ENCODE assay signal across 11 cellular contexts in the genomic region with DNA sequence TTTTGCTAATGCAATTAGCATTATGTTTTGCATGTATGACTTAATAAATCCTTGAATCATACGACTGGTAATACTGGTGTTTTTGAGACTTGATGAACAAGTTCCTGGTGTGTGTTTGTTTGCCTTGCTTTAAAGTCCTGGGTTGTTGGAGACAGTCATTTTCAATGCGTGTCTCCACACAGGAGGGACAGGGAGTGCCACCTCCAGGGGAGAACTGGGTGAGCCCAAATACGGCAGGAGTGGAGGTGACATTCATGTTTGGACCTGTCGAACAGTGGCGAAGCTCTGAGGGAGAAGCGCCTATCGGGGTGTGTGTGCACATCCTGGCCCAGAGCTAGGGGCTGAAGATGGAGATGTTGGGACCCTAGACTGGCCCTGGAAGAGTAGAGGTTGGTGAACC. TPM values are rescaled to one million over a fixed set of nuclear protein-coding genes. Genes with fewer than 3 reads are reported as not detected.
A peak's percentile ranks its signal among the peaks of the same experiment; 100 is the strongest.
DNase-seq lines count a peak whose midpoint lies in the region; ATAC-seq, FAIRE-seq and TF ChIP-seq lines count a peak whose summit lies in the region.
"Had no signal": no experiment of that assay in that cellular context is flagged by ENCODE, and none has a peak within 500 bp of the region (broad histone marks: within the 10 kb centered on the region; RNA-seq: fewer than 3 reads in every experiment).

No MANE protein-coding gene starts in this region.

- TF ChIP-seq CTCF in C4-2B (conservative IDR thresholded peaks at IDR 0.05) (no peak), endodermal cell (conservative IDR thresholded peaks at IDR 0.05) (no peak), neural progenitor cell (IDR thresholded peaks at IDR 0.05) (no peak), OCI-LY7 (conservative IDR thresholded peaks at IDR 0.05; ENCODE audit: low read length) (no peak)

- WGBS in endodermal cell (ENCODE audit: insufficient coverage in 1 of 2, insufficient read length in 1 of 2), 2 experiments, result 94 to 97% methylated on average over 7 of the region's 7 CpGs

- H3K4me3 ChIP-seq in endodermal cell (ENCODE audit: low read length) (no peak overlapping the region), neural progenitor cell (no peak overlapping the region), OCI-LY7 (ENCODE audit: low read depth, low read length, poor library complexity, severe bottlenecking) (no peak overlapping the region)
- H3K4me3 ChIP-seq: BLaER1 treated with 17β-estradiol and CSF1 and Interleukin-3, amounts not matched to agents 10 nM and 100 nM; testis had no signal

- no peak overlapping the region for H3K9ac ChIP-seq in endodermal cell (ENCODE audit: extremely low read depth, low read length, poor library complexity, severe bottlenecking)
- no peak overlapping the region for H3K9ac ChIP-seq in neural progenitor cell
- H3K9ac ChIP-seq: BLaER1 treated with 17β-estradiol and CSF1 and Interleukin-3, amounts not matched to agents 10 nM and 100 nM; SK-N-SH had no signal

- H3K9me2 ChIP-seq in OCI-LY7 (ENCODE audit: insufficient read depth, low read length), result no peaks in the 10 kb centered on the region
- H3K9me2 ChIP-seq: SK-N-SH had no signal

- no peak for FAIRE-seq in RCC 7860 (lab: Jason Lieb, UNC)

- H3K79me2 ChIP-seq in neural progenitor cell (ENCODE audit: low read depth) (peaks cover 35% of the 10 kb centered on the region), OCI-LY7 (ENCODE audit: insufficient read depth, low read depth, low read length) (peaks cover 11% of the 10 kb centered on the region)

- H3K36me3 Mint-ChIP-seq in endodermal cell (ENCODE audit: low read depth), result peaks cover 73% of the 10 kb centered on the region
- peaks cover 31% of the 10 kb centered on the region for H3K36me3 Mint-ChIP-seq in neural progenitor cell

- no peaks in the 10 kb centered on the region for H3K27me3 Mint-ChIP-seq in endodermal cell (ENCODE audit: insufficient read depth)
- H3K27me3 Mint-ChIP-seq in neural progenitor cell (ENCODE audit: insufficient read depth, low read depth), result peaks cover 2% of the 10 kb centered on the region

- H3K4me2 ChIP-seq in neural progenitor cell, result no peak overlapping the region
- H3K4me2 ChIP-seq in OCI-LY7 (ENCODE audit: low read length), result no peak overlapping the region
- H3K4me2 ChIP-seq: BLaER1 treated with 17β-estradiol and CSF1 and Interleukin-3, amounts not matched to agents 10 nM and 100 nM; SK-N-SH had no signal

- no peaks in the 10 kb centered on the region for H3K9me3 ChIP-seq in endodermal cell (ENCODE audit: control insufficient read depth, low read length)
- H3K9me3 ChIP-seq in neural progenitor cell (ENCODE audit: low read depth), result no peaks in the 10 kb centered on the region
- no peaks in the 10 kb centered on the region for H3K9me3 ChIP-seq in OCI-LY7 (ENCODE audit: low read length)
- H3K9me3 ChIP-seq: BLaER1 treated with 17β-estradiol and CSF1 and Interleukin-3, amounts not matched to agents 10 nM and 100 nM; SK-N-SH; testis had no signal

- DNase-seq in HPDE6-E6E7 (ENCODE audit: extremely low spot score) (peak; percentile 71), endodermal cell (no peak), neural progenitor cell (ENCODE audit: low spot score) (no peak), iPS-NIHi7 (ENCODE audit: extremely low spot score) (no peak), RCC 7860 (ENCODE audit: low spot score) (no peak), OCI-LY7 (ENCODE audit: low spot score) (no peak)
- DNase-seq: SK-N-SH, testis had no signal

- H3K36me3 ChIP-seq in endodermal cell (ENCODE audit: control insufficient read depth, insufficient read depth, low read length) (peaks cover 91% of the 10 kb centered on the region), neural progenitor cell (no peaks in the 10 kb centered on the region), OCI-LY7 (ENCODE audit: insufficient read depth, low read length) (peaks cover 90% of the 10 kb centered on the region)

- H4K20me1 ChIP-seq in neural progenitor cell (ENCODE audit: low read depth) (peaks cover 45% of the 10 kb centered on the region), OCI-LY7 (ENCODE audit: insufficient read depth, low read length) (0 out of 2 replicates have a peak, but pooled peaks cover 8% of the 10 kb centered on the region)

- no peak for ATAC-seq in HG03457 (IDR thresholded peaks at IDR 0.05; ENCODE audit: unreplicated experiment)

- peaks cover 13% of the 10 kb centered on the region for H3F3A ChIP-seq in neural progenitor cell (ENCODE audit: low read depth)

- H2AFZ ChIP-seq in neural progenitor cell (replicated peaks) (no peak overlapping the region), OCI-LY7 (ENCODE audit: low read length) (no peak overlapping the region)

- intact Hi-C loops in OCI-LY7 (cut with micrococcal nuclease; ENCODE audit: unreplicated experiment), result no loop called here

- POLR2A ChIA-PET in OCI-LY7 (lab: Charles Lee), result no interaction called here

- H3K4me1 ChIP-seq in endodermal cell (ENCODE audit: control insufficient read depth, insufficient read depth, low read length) (no peaks in the 10 kb centered on the region), neural progenitor cell (no peaks in the 10 kb centered on the region), OCI-LY7 (ENCODE audit: insufficient read depth, low read length, poor library complexity, severe bottlenecking) (no peaks in the 10 kb centered on the region)

- no peaks in the 10 kb centered on the region for H3K9me3 Mint-ChIP-seq in endodermal cell
- no peaks in the 10 kb centered on the region for H3K9me3 Mint-ChIP-seq in neural progenitor cell

- CTCF ChIA-PET in OCI-LY7 (lab: Charles Lee; ENCODE audit: unreplicated experiment), result no interaction called here

- no TSS peak for BruUV-seq in OCI-LY7 (replicated peaks; lab: Mats Ljungman, UMichigan)

- H3K27ac ChIP-seq in C4-2B (peak overlapping the region; percentile 34), endodermal cell (ENCODE audit: low read depth, low read length) (no peak overlapping the region), neural progenitor cell (no peak overlapping the region), OCI-LY7 (ENCODE audit: low read depth, low read length, poor library complexity, severe bottlenecking) (no peak overlapping the region)
- H3K27ac ChIP-seq: testis had no signal

- no peaks in the 10 kb centered on the region for H3K27me3 ChIP-seq in endodermal cell (ENCODE audit: control insufficient read depth, insufficient read depth, low read length, poor library complexity, severe bottlenecking)
- no peaks in the 10 kb centered on the region for H3K27me3 ChIP-seq in neural progenitor cell
- H3K27me3 ChIP-seq: BLaER1 treated with 17β-estradiol and CSF1 and Interleukin-3, amounts not matched to agents 10 nM and 100 nM; testis had no signal

- no peak overlapping the region for H3K4me3 Mint-ChIP-seq in endodermal cell
- no peak overlapping the region for H3K4me3 Mint-ChIP-seq in neural progenitor cell

- H3K27ac Mint-ChIP-seq in endodermal cell, result peak overlapping the region; percentile 79
- H3K27ac Mint-ChIP-seq in neural progenitor cell, result peak overlapping the region; percentile 19

- H3K4me1 Mint-ChIP-seq in endodermal cell (peaks cover 4% of the 10 kb centered on the region), neural progenitor cell (peaks cover 7% of the 10 kb centered on the region)

RNA-seq across cellular contexts. Expression of gene RAC1, which starts 29.6 kb away (rescaled TPM):
- 100 to 1,000 TPM; 236 to 238 TPM for total RNA-seq in endodermal cell
- polyA plus RNA-seq in endodermal cell (2013, experiment 1 of 2), result 221 TPM
- 214 TPM for polyA plus RNA-seq in endodermal cell (2013, experiment 2 of 2)
- total RNA-seq in neural progenitor cell (ENCODE audit: low replicate concordance), result 67.9 and 91.8 TPM in 2 replicates
- total RNA-seq in OCI-LY7 (2014; rRNA removed; shearing (Covaris generic)), result 56.1 and 70.6 TPM in 2 replicates
- total RNA-seq in OCI-LY7 (2022), result 211 and 230 TPM in 2 replicates

RNA-seq across cellular contexts. Expression of gene DAGLB, which starts 43.8 kb away (rescaled TPM):
- total RNA-seq in endodermal cell (10 to 100 TPM; 22.7 to 24.5 TPM), neural progenitor cell (ENCODE audit: low replicate concordance) (28.0 and 36.1 TPM in 2 replicates), OCI-LY7 (2022) (19.5 and 24.8 TPM in 2 replicates)
- polyA plus RNA-seq in endodermal cell (2013, experiment 1 of 2), result 22.6 TPM
- 17.2 TPM for polyA plus RNA-seq in endodermal cell (2013, experiment 2 of 2)
- 12.4 and 17.5 TPM in 2 replicates for total RNA-seq in OCI-LY7 (2014; rRNA removed; shearing (Covaris generic))

RNA-seq across cellular contexts. Expression of gene FAM220A, which starts 55.1 kb away (rescaled TPM):
- total RNA-seq in endodermal cell (10 to 100 TPM; 19.9 to 22.2 TPM), neural progenitor cell (ENCODE audit: low replicate concordance) (27.4 and 31.8 TPM in 2 replicates), OCI-LY7 (2022) (20.0 and 28.7 TPM in 2 replicates)
- polyA plus RNA-seq in endodermal cell (2013, experiment 1 of 2), result 24.4 TPM
- 22.3 TPM for polyA plus RNA-seq in endodermal cell (2013, experiment 2 of 2)
- 13.9 and 15.8 TPM in 2 replicates for total RNA-seq in OCI-LY7 (2014; rRNA removed; shearing (Covaris generic))
